Comparison of ENCODE assay signal across 18 cellular contexts in the genomic region with DNA sequence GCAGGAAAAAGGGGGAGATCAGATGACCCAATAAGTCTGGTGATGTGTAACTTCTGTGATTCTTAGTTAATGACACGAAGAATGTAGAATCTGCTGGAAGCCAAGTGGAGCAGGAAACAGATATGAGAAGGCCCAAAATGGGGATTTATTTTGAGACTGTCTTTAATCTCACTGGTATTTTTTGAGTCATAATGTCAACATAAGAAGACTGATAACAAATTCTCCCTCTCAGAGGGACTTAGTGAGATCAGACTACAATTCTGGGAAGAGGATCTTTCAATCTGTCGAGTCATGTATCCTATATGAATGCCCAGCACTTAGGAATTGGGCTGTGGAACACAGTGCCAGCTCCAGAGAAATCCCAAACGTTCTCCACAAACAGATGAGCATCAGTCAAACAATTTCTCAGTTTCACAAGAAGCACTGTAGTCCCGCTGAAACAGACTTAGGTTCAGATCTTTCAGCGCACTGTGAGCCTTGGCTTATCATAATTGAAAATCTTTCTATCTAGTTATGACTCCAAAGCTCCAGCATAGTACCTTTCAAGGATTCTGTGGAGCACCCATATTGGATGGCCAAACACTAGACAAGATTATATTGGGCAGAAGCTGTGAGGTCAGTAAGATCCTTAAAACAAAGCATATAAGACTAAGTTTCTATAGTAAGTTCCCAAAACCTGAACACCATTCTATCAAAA.
DNase-seq lines count a peak whose midpoint lies in the region; ATAC-seq and TF ChIP-seq lines count a peak whose summit lies in the region.
"Had no signal": no experiment of that assay in that cellular context is flagged by ENCODE, and none has a peak within 500 bp of the region (broad histone marks: within the 10 kb centered on the region; RNA-seq: fewer than 3 reads in every experiment).

No MANE protein-coding gene starts in this region.

- no peaks in the 10 kb centered on the region for H4K20me1 ChIP-seq in MM.1S (ENCODE audit: insufficient read depth, low read length)

- no peaks in the 10 kb centered on the region for H3F3A ChIP-seq in MM.1S (ENCODE audit: insufficient read depth, low read length)

- H3K4me3 ChIP-seq in ACC112 (ENCODE audit: low read depth, low read length), result no peak overlapping the region
- H3K4me3 ChIP-seq in cardiac fibroblast (replicated peaks in 1 of 2; ENCODE audit: low read depth in 2 of 2, low read length in 2 of 2), result no peak overlapping the region
- no peak overlapping the region for H3K4me3 ChIP-seq in MM.1S (ENCODE audit: low read length)
- H3K4me3 ChIP-seq: adrenal gland, heart left ventricle, lung, pancreas, tibial nerve had no signal

- H3K36me3 Mint-ChIP-seq in activated T-cell treated with anti-CD3 and anti-CD28 coated beads, Interleukin-2, amount 50 U/mL, for 4 hours (ENCODE audit: insufficient read depth), result no peaks in the 10 kb centered on the region

- ATAC-seq in activated T-cell treated with anti-CD3 and anti-CD28 coated beads, Interleukin-2, amount 50 U/mL, for 4 hours, result no peak
- ATAC-seq: pancreas had no signal

- peaks cover 14% of the 10 kb centered on the region for H3K9me3 Mint-ChIP-seq in activated T-cell treated with anti-CD3 and anti-CD28 coated beads, Interleukin-2, amount 50 U/mL, for 4 hours

- no peaks in the 10 kb centered on the region for H3K9me3 ChIP-seq in MM.1S (replicated peaks; ENCODE audit: insufficient read depth, low read length)
- H3K9me3 ChIP-seq: adrenal gland, heart left ventricle, pancreas, tibial nerve had no signal

- no peak for TF ChIP-seq CTCF in cardiac fibroblast (IDR thresholded peaks at IDR 0.05; ENCODE audit: low read depth, low read length)
- no peak for TF ChIP-seq CTCF in MM.1S (IDR thresholded peaks at IDR 0.05; ENCODE audit: low read length)

- H3K36me3 ChIP-seq in ACC112 (ENCODE audit: insufficient read depth, low read length) (no peaks in the 10 kb centered on the region), MM.1S (replicated peaks; ENCODE audit: insufficient read depth, low read length) (no peaks in the 10 kb centered on the region)
- H3K36me3 ChIP-seq: adrenal gland, heart left ventricle, pancreas, tibial nerve had no signal

- H3K4me1 ChIP-seq in ACC112 (ENCODE audit: control insufficient read depth, insufficient read depth, low read length, unreplicated experiment), result peaks cover 10% of the 10 kb centered on the region
- no peaks in the 10 kb centered on the region for H3K4me1 ChIP-seq in MM.1S (ENCODE audit: low read length)
- H3K4me1 ChIP-seq: adrenal gland, heart left ventricle, pancreas, tibial nerve had no signal

- H3K9ac ChIP-seq in MM.1S (ENCODE audit: low read length), result no peak overlapping the region

- no peaks in the 10 kb centered on the region for H3K27me3 ChIP-seq in ACC112 (ENCODE audit: insufficient read depth, low read length)
- no peaks in the 10 kb centered on the region for H3K27me3 ChIP-seq in MM.1S (replicated peaks; ENCODE audit: insufficient read depth, low read length)
- H3K27me3 ChIP-seq: adrenal gland, heart left ventricle, pancreas, tibial nerve had no signal

- H3K27ac ChIP-seq in ACC112 (ENCODE audit: low read depth, low read length) (peak overlapping the region; percentile 76), MM.1S (ENCODE audit: low read length) (no peak overlapping the region)
- H3K27ac ChIP-seq: adrenal gland, heart left ventricle, pancreas, tibial nerve had no signal

- H2AFZ ChIP-seq in ACC112 (ENCODE audit: low read length, unreplicated experiment), result peak overlapping the region; percentile 87
- H2AFZ ChIP-seq in MM.1S (ENCODE audit: low read length), result no peak overlapping the region

- no peak overlapping the region for H3K4me3 Mint-ChIP-seq in activated T-cell treated with anti-CD3 and anti-CD28 coated beads, Interleukin-2, amount 50 U/mL, for 4 hours

- no peaks in the 10 kb centered on the region for H3K4me1 Mint-ChIP-seq in activated T-cell treated with anti-CD3 and anti-CD28 coated beads, Interleukin-2, amount 50 U/mL, for 4 hours (ENCODE audit: low read depth)

- peak; percentile 64 for DNase-seq in HS-5 (ENCODE audit: low read depth)
- DNase-seq in cardiac fibroblast (ENCODE audit: low read depth in 2 of 2), result peak; percentile 55 to 87
- DNase-seq in kidney tubule cell (ENCODE audit: low spot score), result peak; percentile 79
- DNase-seq in activated T-cell treated with anti-CD3 and anti-CD28 coated beads, Interleukin-2, amount 50 U/mL, for 4 hours, result no peak
- no peak for DNase-seq in amygdala (lab: John Stamatoyannopoulos, UW)
- DNase-seq in stimulated activated CD4-positive, alpha-beta T cell treated with anti-CD3 and anti-CD28 coated beads, Interleukin-1b, Interleukin-23, amount 100 ng/mL, for 48 hours, result no peak
- no peak for DNase-seq in MM.1S
- DNase-seq: activated CD4-positive, CD25-positive, alpha-beta regulatory T cell; activated T-cell treated with anti-CD3 and anti-CD28 coated beads, Interleukin-2, amount 50 U/mL, for 1 hour; adrenal gland; DMS153; effector CD8-positive, alpha-beta T cell; heart left ventricle; NCI-H2171; pancreas had no signal

- no peaks in the 10 kb centered on the region for H3K9me2 ChIP-seq in MM.1S (replicated peaks; ENCODE audit: insufficient read depth, low read length)

- no peak overlapping the region for H3K4me2 ChIP-seq in MM.1S (ENCODE audit: low read depth, low read length)

- H3K79me2 ChIP-seq in ACC112 (ENCODE audit: control insufficient read depth, insufficient read depth, low read length, unreplicated experiment) (no peaks in the 10 kb centered on the region), MM.1S (ENCODE audit: low read length) (no peaks in the 10 kb centered on the region)

- no peaks in the 10 kb centered on the region for H3K27me3 Mint-ChIP-seq in activated T-cell treated with anti-CD3 and anti-CD28 coated beads, Interleukin-2, amount 50 U/mL, for 4 hours (ENCODE audit: low read depth)

Comparison
In these comparisons a context has a peak if more than half of its experiments do, and no peak if none do; other contexts are left out.
1. DNase-seq: peak in HS-5 (single experiment), cardiac fibroblast (2 of 2) and kidney tubule cell (single experiment); none in activated T-cell treated with anti-CD3 and anti-CD28 coated beads, Interleukin-2, amount 50 U/mL, for 4 hours (single experiment), amygdala (0 of 56), stimulated activated CD4-positive, alpha-beta T cell treated with anti-CD3 and anti-CD28 coated beads, Interleukin-1b, Interleukin-23, amount 100 ng/mL, for 48 hours (single experiment) and MM.1S (single experiment).